ENCODE assay signal across 8 cellular contexts in genomic region chr6:33297406-33297955, GRCh38. TPM values are rescaled to one million over a fixed set of nuclear protein-coding genes. Genes with fewer than 3 reads are reported as not detected.
DNase-seq lines count a peak whose midpoint lies in the region; ATAC-seq and TF ChIP-seq lines count a peak whose summit lies in the region.

No MANE protein-coding gene starts in this region.

- no peak for TF ChIP-seq CTCF in RWPE1 (conservative IDR thresholded peaks at IDR 0.05; ENCODE audit: low read depth)
- no peak for TF ChIP-seq CTCF in neural progenitor cell (IDR thresholded peaks at IDR 0.05)

- H3K79me2 ChIP-seq in neural progenitor cell (ENCODE audit: low read depth): peaks cover 30% of the 10 kb centered on the region

- peaks cover 33% of the 10 kb centered on the region for H3F3A ChIP-seq in neural progenitor cell (ENCODE audit: low read depth)

- H3K27me3 ChIP-seq in esophagus (ENCODE audit: control insufficient read depth in 1 of 2, insufficient read depth in 2 of 2, low read length in 2 of 2) (no peaks in the 10 kb centered on the region), neural progenitor cell (no peaks in the 10 kb centered on the region)

- H3K27me3 Mint-ChIP-seq in neural progenitor cell (ENCODE audit: insufficient read depth, low read depth): peaks cover 5% of the 10 kb centered on the region

- H3K9ac ChIP-seq in neural progenitor cell: no peak overlapping the region

- peaks cover 0 to 8% of the 10 kb centered on the region in 2 donors for H3K4me1 ChIP-seq in esophagus (ENCODE audit: control insufficient read depth in 2 of 2, insufficient read depth in 2 of 2, low read length in 1 of 2)
- H3K4me1 ChIP-seq in neural progenitor cell: peaks cover 5% of the 10 kb centered on the region

- POLR2A ChIA-PET in RWPE1 (lab: Yijun Ruan, JAX; ENCODE audit: low non-redundant PET): interaction anchor here (1.1 to 3.6 kb wide), 2 partner anchors 9 to 21 kb away, joined by 4 to 14 read pairs; partner anchors contain the start of genes B3GALT4 and WDR46

- H3K4me2 ChIP-seq in neural progenitor cell: peak overlapping the region; percentile 86

- H3K36me3 ChIP-seq in esophagus (ENCODE audit: control insufficient read depth in 2 of 2, insufficient read depth in 2 of 2, low read length in 1 of 2) (peaks cover 10 to 22% of the 10 kb centered on the region in 2 donors), neural progenitor cell (no peaks in the 10 kb centered on the region)

- peak overlapping the region; percentile 69 for H3K27ac Mint-ChIP-seq in neural progenitor cell

- DNase-seq in NCI-H2196 (lab: John Stamatoyannopoulos, UW; ENCODE audit: unreplicated experiment) (peak; percentile 56), NCI-H2196 treated with DMSO at 0.1 percent for 48 hours (lab: John Stamatoyannopoulos, UW; ENCODE audit: unreplicated experiment) (no peak), RWPE1 (ENCODE audit: low spot score) (peak; percentile 77), neural progenitor cell (ENCODE audit: low spot score) (peak; percentile 78)
- DNase-seq in stimulated activated CD4-positive, alpha-beta T cell treated with anti-CD3 and anti-CD28 coated beads, Interleukin-4, amount 100 ng/mL, for 4 hours: no peak

- H4K20me1 ChIP-seq in neural progenitor cell (ENCODE audit: low read depth): peaks cover 20% of the 10 kb centered on the region

- H3K9me3 ChIP-seq in esophagus (ENCODE audit: control insufficient read depth in 2 of 2, insufficient read depth in 1 of 2, low read depth in 1 of 2, low read length in 1 of 2) (no peaks in the 10 kb centered on the region), neural progenitor cell (ENCODE audit: low read depth) (no peaks in the 10 kb centered on the region)

- H2AFZ ChIP-seq in neural progenitor cell (replicated peaks): peak overlapping the region; percentile 75

- ATAC-seq in GM18511 (IDR thresholded peaks at IDR 0.05; ENCODE audit: unreplicated experiment): no peak
- ATAC-seq in HG02759 (IDR thresholded peaks at IDR 0.05; ENCODE audit: unreplicated experiment): no peak

- H3K4me3 ChIP-seq in esophagus (ENCODE audit: low read depth in 1 of 2, low read length in 2 of 2) (peak overlapping the region; percentile 54 to 76), neural progenitor cell (peak overlapping the region; percentile 90)

- 11 to 12% methylated on average over 15 to 16 of the region's 16 CpGs for WGBS in esophagus, 2 donors

- no peaks in the 10 kb centered on the region for H3K9me3 Mint-ChIP-seq in neural progenitor cell

- H3K4me1 Mint-ChIP-seq in neural progenitor cell: peaks cover 29% of the 10 kb centered on the region

- peaks cover 5% of the 10 kb centered on the region for H3K36me3 Mint-ChIP-seq in neural progenitor cell

- peak overlapping the region; percentile 98 for H3K27ac ChIP-seq in RWPE1
- H3K27ac ChIP-seq in esophagus (ENCODE audit: low read depth in 2 of 2, low read length in 1 of 2): peak overlapping the region; percentile 99 to 100
- no peak overlapping the region for H3K27ac ChIP-seq in neural progenitor cell

- H3K4me3 Mint-ChIP-seq in neural progenitor cell: peak overlapping the region; percentile 99

- CTCF ChIA-PET in RWPE1 (lab: Yijun Ruan, JAX): no interaction called here

RNA-seq across cellular contexts. Expression of gene RGL2, which starts 1.3 kb away (rescaled TPM):
- 100 to 1,000 TPM in 1 of 2 donors, 10 to 100 TPM in 1; 58.7 to 134 TPM for polyA plus RNA-seq in esophagus
- 28.3 and 63.4 TPM in 2 replicates for total RNA-seq in neural progenitor cell (ENCODE audit: low replicate concordance)

RNA-seq across cellular contexts. Expression of gene PFDN6, which starts 8.1 kb away (rescaled TPM):
- polyA plus RNA-seq in esophagus: 100 to 1,000 TPM; 127 to 293 TPM
- total RNA-seq in neural progenitor cell (ENCODE audit: low replicate concordance): 35.6 and 54.5 TPM in 2 replicates

RNA-seq across cellular contexts. Expression of gene WDR46, which starts 8.4 kb away (rescaled TPM):
- polyA plus RNA-seq in esophagus: 10 to 100 TPM; 38.6 to 44.5 TPM
- total RNA-seq in neural progenitor cell (ENCODE audit: low replicate concordance): 31.1 and 43.5 TPM in 2 replicates

RNA-seq across cellular contexts. Expression of gene TAPBP, which starts 16.4 kb away (rescaled TPM):
- 10 to 100 TPM; 20.1 to 39.8 TPM for polyA plus RNA-seq in esophagus
- total RNA-seq in neural progenitor cell (ENCODE audit: low replicate concordance): 1.7 and 6.3 TPM in 2 replicates

RNA-seq across cellular contexts. Expression of gene ZBTB22, which starts 20.1 kb away (rescaled TPM):
- 10 to 100 TPM; 10.2 to 11.6 TPM for polyA plus RNA-seq in esophagus
- total RNA-seq in neural progenitor cell (ENCODE audit: low replicate concordance): 5.7 and 26.7 TPM in 2 replicates

Comparison
In these comparisons a context has a peak if more than half of its experiments do, and no peak if none do; other contexts are left out.
1. DNase-seq: peak in NCI-H2196 (single experiment), RWPE1 (single experiment) and neural progenitor cell (single experiment); none in NCI-H2196 treated with DMSO at 0.1 percent for 48 hours (single experiment) and stimulated activated CD4-positive, alpha-beta T cell treated with anti-CD3 and anti-CD28 coated beads, Interleukin-4, amount 100 ng/mL, for 4 hours (0 of 2).